Comparison of ENCODE assay signal across 17 cellular contexts in the genomic region with DNA sequence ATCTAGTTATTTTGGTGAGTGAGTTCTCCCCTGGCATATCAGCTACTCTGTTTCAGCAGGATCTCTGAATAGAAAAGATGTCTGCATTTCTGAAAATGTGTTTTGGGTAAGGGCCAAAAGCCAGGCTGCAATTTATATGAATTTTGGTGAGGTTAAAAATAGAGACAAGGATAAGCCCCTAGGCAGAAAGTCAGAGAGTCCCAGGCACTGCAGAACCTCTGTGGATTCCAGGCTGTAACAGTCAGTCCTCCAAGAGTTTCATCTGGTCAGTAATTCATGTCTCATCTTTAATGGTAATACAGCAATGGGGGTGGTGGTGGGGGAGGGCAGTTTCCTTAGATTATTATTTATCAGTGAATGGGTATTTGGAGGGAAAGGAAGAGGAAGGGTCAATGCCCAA. TPM values are rescaled to one million over a fixed set of nuclear protein-coding genes. Genes with fewer than 3 reads are reported as not detected.
A peak's percentile ranks its signal among the peaks of the same experiment; 100 is the strongest.
DNase-seq lines count a peak whose midpoint lies in the region; ATAC-seq and TF ChIP-seq lines count a peak whose summit lies in the region.
"Had no signal": no experiment of that assay in that cellular context is flagged by ENCODE, and none has a peak within 500 bp of the region (broad histone marks: within the 10 kb centered on the region; RNA-seq: fewer than 3 reads in every experiment).

No MANE protein-coding gene starts in this region.

- DNase-seq in left ventricle myocardium superior: no peak
- no peak for DNase-seq in Right ventricle myocardium superior
- DNase-seq in myocyte (ENCODE audit: low read depth): peak; percentile 25
- no peak for DNase-seq in activated CD8-positive, alpha-beta memory T cell treated with anti-CD3 and anti-CD28 coated beads for 24 hours
- no peak for DNase-seq in left lobe of liver (ENCODE audit: low spot score)
- no peak for DNase-seq in activated CD4-positive, alpha-beta T cell treated with anti-CD3 and anti-CD28 coated beads, Interleukin-2, amount 50 U/mL, for 48 hours
- DNase-seq: DMS53, NCI-H1694, NCI-H2107, NCI-H345, NCI-H748 treated with DMSO at 0.1 percent for 48 hours, PC-9 had no signal

- ATAC-seq in left ventricle myocardium superior (peak; percentile 58), Right ventricle myocardium superior (ENCODE audit: poor library complexity) (no peak), SK-N-SH treated with all-trans-retinoic acid at 6 μM for 48 hours (no peak; the same call in 2 of the 3 replicates), left lobe of liver (no peak), esophagus mucosa (no peak)
- ATAC-seq: Right ventricle myocardium inferior had no signal

- intact Hi-C loops in left ventricle myocardium superior (cut with micrococcal nuclease) (no loop called here), Right ventricle myocardium superior (cut with DNase I) (no loop called here)

TF ChIP-seq in SK-N-SH treated with all-trans-retinoic acid at 6 μM for 48 hours, 23 proteins besides CTCF, POLR2A, EP300 and RAD21:
- TF ChIP-seq, protein P1, sequence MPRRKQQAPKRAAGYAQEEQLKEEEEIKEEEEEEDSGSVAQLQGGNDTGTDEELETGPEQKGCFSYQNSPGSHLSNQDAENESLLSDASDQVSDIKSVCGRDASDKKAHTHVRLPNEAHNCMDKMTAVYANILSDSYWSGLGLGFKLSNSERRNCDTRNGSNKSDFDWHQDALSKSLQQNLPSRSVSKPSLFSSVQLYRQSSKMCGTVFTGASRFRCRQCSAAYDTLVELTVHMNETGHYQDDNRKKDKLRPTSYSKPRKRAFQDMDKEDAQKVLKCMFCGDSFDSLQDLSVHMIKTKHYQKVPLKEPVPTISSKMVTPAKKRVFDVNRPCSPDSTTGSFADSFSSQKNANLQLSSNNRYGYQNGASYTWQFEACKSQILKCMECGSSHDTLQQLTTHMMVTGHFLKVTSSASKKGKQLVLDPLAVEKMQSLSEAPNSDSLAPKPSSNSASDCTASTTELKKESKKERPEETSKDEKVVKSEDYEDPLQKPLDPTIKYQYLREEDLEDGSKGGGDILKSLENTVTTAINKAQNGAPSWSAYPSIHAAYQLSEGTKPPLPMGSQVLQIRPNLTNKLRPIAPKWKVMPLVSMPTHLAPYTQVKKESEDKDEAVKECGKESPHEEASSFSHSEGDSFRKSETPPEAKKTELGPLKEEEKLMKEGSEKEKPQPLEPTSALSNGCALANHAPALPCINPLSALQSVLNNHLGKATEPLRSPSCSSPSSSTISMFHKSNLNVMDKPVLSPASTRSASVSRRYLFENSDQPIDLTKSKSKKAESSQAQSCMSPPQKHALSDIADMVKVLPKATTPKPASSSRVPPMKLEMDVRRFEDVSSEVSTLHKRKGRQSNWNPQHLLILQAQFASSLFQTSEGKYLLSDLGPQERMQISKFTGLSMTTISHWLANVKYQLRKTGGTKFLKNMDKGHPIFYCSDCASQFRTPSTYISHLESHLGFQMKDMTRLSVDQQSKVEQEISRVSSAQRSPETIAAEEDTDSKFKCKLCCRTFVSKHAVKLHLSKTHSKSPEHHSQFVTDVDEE (CRISPR knock-in tag; IDR thresholded peaks at IDR 0.05): no peak
- no peak for TF ChIP-seq GLIS3 (CRISPR knock-in tag; IDR thresholded peaks at IDR 0.05)
- 0 out of 2 replicates have a peak, but pooled peaks have one; percentile 15 for TF ChIP-seq TCF4 (CRISPR knock-in tag; IDR thresholded peaks at IDR 0.05; ENCODE audit: borderline replicate concordance)

RNA-seq across cellular contexts. Expression of a gene that starts 53.0 kb away (rescaled TPM):
- total RNA-seq in left ventricle myocardium superior (not detected), Right ventricle myocardium superior (not detected), myocyte (not detected in 2 replicates), left lobe of liver (not detected), esophagus mucosa (not detected)
- polyA plus RNA-seq in myocyte (2012): not detected
- total RNA-seq: HT-29, PC-9, Right ventricle myocardium inferior had no signal
- polyA plus RNA-seq: CD14-positive monocyte had no signal
